In the genomic region with DNA sequence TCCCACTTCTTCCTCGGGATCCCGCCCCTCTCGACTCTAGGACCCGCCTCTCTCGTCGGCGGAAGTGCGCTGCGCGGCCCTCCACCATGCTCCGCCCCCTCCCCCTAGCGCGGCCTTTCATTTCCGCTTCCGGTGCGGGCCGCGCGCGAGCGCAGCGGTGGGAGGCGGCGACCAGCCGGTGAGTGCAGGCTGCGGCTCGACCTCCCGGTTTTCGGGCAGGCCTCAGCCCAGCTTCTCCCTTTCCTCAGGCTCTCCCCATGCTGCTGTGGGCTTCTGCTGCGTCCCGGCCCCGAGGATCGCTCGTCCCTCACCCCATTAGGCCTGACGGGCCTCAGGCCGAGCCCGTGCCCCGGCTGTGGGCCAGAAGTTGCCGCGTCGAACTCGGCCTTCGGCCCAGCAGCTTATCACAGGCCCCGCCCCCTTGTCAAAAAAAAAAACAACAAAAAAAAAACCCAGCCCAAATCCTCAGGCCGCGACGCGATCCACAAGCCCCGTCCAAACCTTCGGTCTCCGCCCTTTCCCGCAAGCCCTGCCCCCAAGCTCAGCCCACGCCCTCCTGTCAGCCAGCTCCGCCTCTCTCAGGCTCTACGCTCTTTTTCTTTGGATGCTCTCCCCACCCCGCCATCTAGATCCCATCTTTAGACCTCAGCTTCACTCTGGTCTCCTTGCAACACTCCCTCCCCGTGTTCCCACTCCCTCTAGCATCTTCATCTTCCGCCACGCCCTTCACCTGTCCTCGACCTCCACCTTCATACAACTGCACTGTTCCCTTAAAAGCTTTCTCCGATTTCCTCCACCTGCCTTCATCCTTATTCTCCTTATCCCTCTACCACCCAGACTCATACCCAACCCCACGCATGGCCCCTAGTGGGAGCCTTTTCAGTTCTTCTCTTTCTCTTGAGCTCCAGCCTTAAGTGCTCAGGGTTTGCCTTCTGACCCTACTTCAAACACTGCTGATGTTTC, we compare ENCODE assay signal across 8 cellular contexts. TPM values are rescaled to one million over a fixed set of nuclear protein-coding genes. Genes with fewer than 3 reads are reported as not detected.
DNase-seq lines count a peak whose midpoint lies in the region; ATAC-seq, FAIRE-seq and TF ChIP-seq lines count a peak whose summit lies in the region.

CLASRP (plus strand) TSS at position 115 of the 963 bp plus-strand sequence. CDS start 1,168 bp downstream, outside the sequence.

- H3K36me3 Mint-ChIP-seq in astrocyte (ENCODE audit: low read depth, unreplicated experiment): peaks cover 18% of the 10 kb centered on the region

- no peaks in the 10 kb centered on the region for H3K9me3 Mint-ChIP-seq in astrocyte (ENCODE audit: unreplicated experiment)

- peak within 1 kb of the TSS; percentile 91 for H3K4me3 Mint-ChIP-seq in astrocyte (ENCODE audit: unreplicated experiment)

- no peaks in the 10 kb centered on the region for H3K27me3 ChIP-seq in astrocyte (ENCODE audit: insufficient read depth, low read length)

- peak within 1 kb of the TSS; percentile 99 for H3K9ac ChIP-seq in astrocyte (ENCODE audit: low read length)

- H3K9me3 ChIP-seq in astrocyte (ENCODE audit: insufficient read depth, low read depth, low read length): no peaks in the 10 kb centered on the region

- H2AFZ ChIP-seq in astrocyte (ENCODE audit: low read depth, low read length): peak within 1 kb of the TSS; percentile 83

- TF ChIP-seq CTCF in GM13976 (IDR thresholded peaks at IDR 0.05; ENCODE audit: borderline replicate concordance, control extremely low read depth, extremely low read depth, insufficient read depth, missing control alignments) (no peak), astrocyte (IDR thresholded peaks at IDR 0.05; ENCODE audit: insufficient read depth, low read depth, low read length) (no peak)

- ATAC-seq in HG02870 (IDR thresholded peaks at IDR 0.05; ENCODE audit: unreplicated experiment) (peak; percentile 80), GM18858 (IDR thresholded peaks at IDR 0.05; ENCODE audit: unreplicated experiment) (no peak)

- H3K4me1 Mint-ChIP-seq in astrocyte (ENCODE audit: low read depth, unreplicated experiment): peaks cover 14% of the 10 kb centered on the region

- peak within 1 kb of the TSS; percentile 98 for H3K27ac ChIP-seq in astrocyte (ENCODE audit: low read depth, low read length)

- no peaks in the 10 kb centered on the region for H3K27me3 Mint-ChIP-seq in astrocyte (ENCODE audit: low read depth, unreplicated experiment)

- H3K27ac Mint-ChIP-seq in astrocyte (ENCODE audit: unreplicated experiment): peak within 1 kb of the TSS; percentile 88

- peak within 1 kb of the TSS; percentile 98 for H3K4me2 ChIP-seq in astrocyte (ENCODE audit: low read length)

- no peak for FAIRE-seq in astrocyte (lab: Jason Lieb, UNC)

- H3K4me3 ChIP-seq in astrocyte (ENCODE audit: insufficient read depth, low read depth, low read length): peak within 1 kb of the TSS; percentile 89

- H3K36me3 ChIP-seq in astrocyte (ENCODE audit: insufficient read depth, low read length): peaks cover 21% of the 10 kb centered on the region

- peaks cover 40% of the 10 kb centered on the region for H4K20me1 ChIP-seq in astrocyte (ENCODE audit: insufficient read depth, low read length)

- H3K79me2 ChIP-seq in astrocyte (ENCODE audit: insufficient read depth, low read length): peaks cover 50% of the 10 kb centered on the region

- peak; percentile 93 for DNase-seq in GM13976 (ENCODE audit: low spot score)
- peak; percentile 84 for DNase-seq in NCI-H1694 treated with DMSO at 0.1 percent for 48 hours (lab: John Stamatoyannopoulos, UW)
- peak; percentile 85 for DNase-seq in T-helper 9 cell
- peak; percentile 75 for DNase-seq in astrocyte (ENCODE audit: low read depth)
- peak; percentile 95 for DNase-seq in hepatic stellate cell (ENCODE audit: low spot score)
- peak; percentile 91 for DNase-seq in retina

- peaks cover 11% of the 10 kb centered on the region for H3K4me1 ChIP-seq in astrocyte (ENCODE audit: insufficient read depth, low read length)

- in situ Hi-C loops in GM13976 (cut with MboI; ENCODE audit: low sequenced_read_pairs, unreplicated experiment): no loop called here

RNA-seq across cellular contexts. Expression of gene CLASRP, which starts in this region (rescaled TPM):
- total RNA-seq in astrocyte: 45.5 and 45.9 TPM in 2 replicates
